In the genomic region with DNA sequence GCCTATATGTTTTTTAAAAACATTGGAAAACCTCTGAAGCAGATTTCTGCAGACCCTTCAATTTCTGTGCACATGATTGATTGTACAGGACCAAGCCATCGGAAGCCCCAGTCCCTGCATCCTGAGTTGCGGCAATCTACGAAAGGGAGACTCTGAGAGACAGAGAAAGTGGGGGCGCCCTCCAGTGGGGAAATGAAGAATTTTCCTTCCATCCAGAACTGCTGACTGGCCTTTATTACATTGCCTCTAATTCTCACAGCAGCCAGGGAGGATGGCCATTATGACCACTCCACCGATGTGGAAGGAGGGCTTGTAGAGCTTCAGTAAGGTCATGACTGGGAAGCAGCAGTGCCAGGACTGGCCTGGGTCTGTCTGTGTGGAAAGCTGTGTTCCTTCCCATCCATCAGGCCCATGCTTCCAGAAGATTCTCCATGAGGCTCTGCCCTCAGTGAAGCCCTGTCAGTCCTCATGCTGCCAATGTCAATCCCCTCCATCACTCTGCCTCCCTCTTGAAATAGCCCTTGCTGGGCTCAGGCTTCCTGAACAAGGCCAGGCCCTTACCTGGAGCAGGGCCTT, we compare ENCODE assay signal across 8 cellular contexts. TPM values are rescaled to one million over a fixed set of nuclear protein-coding genes. Genes with fewer than 3 reads are reported as not detected.
A peak's percentile ranks its signal among the peaks of the same experiment; 100 is the strongest.
DNase-seq lines count a peak whose midpoint lies in the region; ATAC-seq and TF ChIP-seq lines count a peak whose summit lies in the region.

No MANE protein-coding gene starts in this region.

- TF ChIP-seq POLR2A in right lobe of liver (IDR thresholded peaks at IDR 0.05), result no peak

- peaks cover 87% of the 10 kb centered on the region for H3K27me3 Mint-ChIP-seq in CD4-positive, alpha-beta T cell

- H3K27ac Mint-ChIP-seq in CD4-positive, alpha-beta T cell, result no peak overlapping the region

- POLR2A ChIA-PET in CD4-positive, alpha-beta T cell (lab: Charles Lee), result no interaction called here

- WGBS in right lobe of liver (ENCODE audit: insufficient coverage, low coverage, low lambda C conversion rate, missing lambda C conversion rate), result 9% methylated on average over 5 of the region's 5 CpGs

- H3K36me3 Mint-ChIP-seq in CD4-positive, alpha-beta T cell (ENCODE audit: low read depth), result no peaks in the 10 kb centered on the region

- peak; percentile 75 for TF ChIP-seq CTCF in CD4-positive, alpha-beta T cell (IDR thresholded peaks at IDR 0.05)
- peak; percentile 37 to 48 (median 44) for TF ChIP-seq CTCF in right lobe of liver (IDR thresholded peaks at IDR 0.05)

- no peaks in the 10 kb centered on the region for H3K9me3 Mint-ChIP-seq in CD4-positive, alpha-beta T cell

- no peaks in the 10 kb centered on the region for H3K4me1 Mint-ChIP-seq in CD4-positive, alpha-beta T cell (ENCODE audit: low read depth)

- intact Hi-C loops in CD4-positive, alpha-beta T cell (cut with DNase I, micrococcal nuclease), result loop anchor here (1.0 to 10.0 kb wide), 4 partner anchors 32 to 298 kb away; a partner anchor contains a TSS
- intact Hi-C loops in right lobe of liver (cut with DNase I), result no loop called here

- peaks cover 28% of the 10 kb centered on the region for H3K27me3 ChIP-seq in CD4-positive, alpha-beta T cell (ENCODE audit: control insufficient read depth, insufficient read depth, low read length)
- peaks cover 0 to 3% of the 10 kb centered on the region in 2 donors for H3K27me3 ChIP-seq in right lobe of liver

- no peaks in the 10 kb centered on the region for H3K36me3 ChIP-seq in right lobe of liver

- no peak overlapping the region for H3K4me3 ChIP-seq in right lobe of liver

- no peaks in the 10 kb centered on the region for H3K9me3 ChIP-seq in CD4-positive, alpha-beta T cell (ENCODE audit: control insufficient read depth, low read length)
- H3K9me3 ChIP-seq in right lobe of liver, result no peaks in the 10 kb centered on the region

- no peak overlapping the region for H3K4me3 Mint-ChIP-seq in CD4-positive, alpha-beta T cell

- peak; percentile 76 for ATAC-seq in CD4-positive, alpha-beta T cell (ENCODE audit: poor library complexity)
- peak; percentile 46 to 76 (median 67) for ATAC-seq in right lobe of liver
- ATAC-seq in GM21526 (IDR thresholded peaks at IDR 0.05; ENCODE audit: low FRiP score, unreplicated experiment), result no peak

- H3K27ac ChIP-seq in CD4-positive, alpha-beta T cell (ENCODE audit: low read depth, low read length), result no peak overlapping the region
- H3K27ac ChIP-seq in right lobe of liver, result no peak overlapping the region

- CTCF ChIA-PET in CD4-positive, alpha-beta T cell (lab: Charles Lee), result no interaction called here

- no peaks in the 10 kb centered on the region for H3K4me1 ChIP-seq in right lobe of liver

- DNase-seq in CD4-positive, alpha-beta T cell, result peak; percentile 44 to 69 (median 58)
- DNase-seq in H4 (ENCODE audit: low spot score) (peak; percentile 54), NCI-H2196 treated with DMSO at 0.1 percent for 48 hours (lab: John Stamatoyannopoulos, UW; ENCODE audit: unreplicated experiment) (peak; percentile 39), cerebellum (ENCODE audit: low spot score) (peak; percentile 47), right lobe of liver (peak in 1 of 3 donors; percentile 52)
- DNase-seq in activated CD4-positive, alpha-beta T cell treated with anti-CD3 and anti-CD28 coated beads for 24 hours (ENCODE audit: low read depth in 2 of 2), result peak; percentile 57 to 66
- DNase-seq in stimulated activated CD8-positive, alpha-beta memory T cell treated with anti-CD3 and anti-CD28 coated beads, Interleukin-15, amount 100 ng/mL, for 24 hours (ENCODE audit: low read depth), result peak; percentile 36

RNA-seq across cellular contexts. Expression of a gene that starts 20.0 kb away (rescaled TPM):
- total RNA-seq in CD4-positive, alpha-beta T cell, result not detected
- not detected in 2 replicates for total RNA-seq in H4 (2014; rRNA removed; shearing (Covaris generic))
- 1.1 TPM for total RNA-seq in cerebellum
- total RNA-seq in right lobe of liver, result not detected

RNA-seq across cellular contexts. Expression of a gene that starts 35.2 kb away (rescaled TPM):
- 10 to 100 TPM; 99.0 to 99.9 TPM for total RNA-seq in CD4-positive, alpha-beta T cell
- total RNA-seq in H4 (2014; rRNA removed; shearing (Covaris generic)), result 79.9 and 87.7 TPM in 2 replicates
- 15.0 TPM for total RNA-seq in cerebellum
- total RNA-seq in right lobe of liver, result 10 to 100 TPM; 37.1 to 60.2 (median 47.0) TPM

RNA-seq across cellular contexts. Expression of a gene that starts 43.3 kb away (rescaled TPM):
- total RNA-seq in CD4-positive, alpha-beta T cell, result not detected
- 6.8 and 10.0 TPM in 2 replicates for total RNA-seq in H4 (2014; rRNA removed; shearing (Covaris generic))
- 18.1 TPM for total RNA-seq in cerebellum
- total RNA-seq in right lobe of liver, result under 1 TPM in 1 of 6 experiments, not detected in 5; 0.31 TPM

Comparison
In these comparisons a context has a peak if more than half of its experiments do, and no peak if none do; other contexts are left out.
1. intact Hi-C loops: an anchor here in CD4-positive, alpha-beta T cell (1.0 to 10.0 kb wide); none called in right lobe of liver.